Comparison of ENCODE assay signal across 8 cellular contexts in the genomic region with DNA sequence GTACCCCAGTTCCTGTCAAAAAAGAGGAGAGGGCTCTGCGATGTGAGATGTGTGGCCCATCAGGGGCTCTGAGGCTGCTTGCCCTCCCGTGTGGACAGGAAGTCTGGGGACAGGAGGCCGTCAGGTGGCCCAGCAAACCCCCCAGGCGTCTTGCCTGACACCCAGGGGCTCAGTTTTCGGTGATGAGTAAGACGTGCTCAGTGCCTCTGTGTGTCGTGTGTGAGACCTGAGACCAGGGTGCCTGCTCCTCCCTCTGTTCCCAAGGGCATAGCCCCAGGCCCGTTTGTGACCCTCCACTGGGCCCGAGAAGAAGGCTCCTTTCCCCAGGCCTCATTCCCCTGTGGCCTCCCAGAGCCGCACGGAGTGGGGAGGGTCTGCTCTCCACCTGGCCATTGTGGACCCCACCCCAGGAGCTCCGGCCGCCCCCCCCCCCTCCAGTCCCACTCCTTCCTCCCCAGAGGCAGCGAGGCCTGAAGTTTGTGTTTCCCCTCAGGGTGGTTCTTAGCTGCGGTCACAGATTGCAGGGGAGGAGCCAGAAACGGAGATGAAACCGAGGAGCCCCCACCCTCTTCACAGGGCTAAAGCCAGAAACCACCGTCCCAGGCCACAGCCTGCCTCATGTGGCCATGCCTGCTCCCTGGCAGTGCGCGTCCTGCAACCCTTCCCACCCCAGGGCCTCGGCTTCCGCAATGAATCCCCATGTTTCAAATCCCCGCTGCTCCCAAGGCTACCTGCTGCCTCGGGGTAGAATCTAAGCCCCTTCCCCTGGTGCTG. TPM values are rescaled to one million over a fixed set of nuclear protein-coding genes. Genes with fewer than 3 reads are reported as not detected.
DNase-seq lines count a peak whose midpoint lies in the region; ATAC-seq and TF ChIP-seq lines count a peak whose summit lies in the region.

No MANE protein-coding gene starts in this region.

- peak overlapping the region; percentile 72 to 99 (median 96) for H3K27ac Mint-ChIP-seq in naive B cell
- H3K27ac Mint-ChIP-seq in activated naive CD4-positive, alpha-beta T cell treated with anti-CD3 and anti-CD28 coated beads for 36 hours, result no peak overlapping the region

- peaks cover 14 to 40% (median 37%) of the 10 kb centered on the region in 3 donors for H3K4me1 Mint-ChIP-seq in naive B cell
- H3K4me1 Mint-ChIP-seq in activated naive CD4-positive, alpha-beta T cell treated with anti-CD3 and anti-CD28 coated beads for 36 hours (ENCODE audit: low read depth), result peaks cover 18% of the 10 kb centered on the region

- H3K36me3 Mint-ChIP-seq in naive B cell, result no peaks in the 10 kb centered on the region
- H3K36me3 Mint-ChIP-seq in activated naive CD4-positive, alpha-beta T cell treated with anti-CD3 and anti-CD28 coated beads for 36 hours (ENCODE audit: low read depth), result no peaks in the 10 kb centered on the region

- CTCF ChIA-PET in activated naive CD4-positive, alpha-beta T cell treated with anti-CD3 and anti-CD28 coated beads for 36 hours (lab: Charles Lee), result interaction anchor here (0.7 to 1.3 kb wide), 2 partner anchors 21 to 84 kb away, joined by 4 to 5 read pairs; no protein-coding TSS in a partner anchor

- in situ Hi-C loops in astrocyte of the cerebellum (cut with HindIII; ENCODE audit: low sequenced_read_pairs), result loop anchor here (5.0 kb wide), 1 partner anchor 50 kb away; no protein-coding TSS in a partner anchor

- TF ChIP-seq CTCF in 22Rv1 (IDR thresholded peaks at IDR 0.05), result no peak
- TF ChIP-seq CTCF in astrocyte of the cerebellum (IDR thresholded peaks at IDR 0.05; ENCODE audit: low read depth, low read length, missing control alignments), result no peak

- no peaks in the 10 kb centered on the region for H3K9me3 Mint-ChIP-seq in naive B cell
- H3K9me3 Mint-ChIP-seq in activated naive CD4-positive, alpha-beta T cell treated with anti-CD3 and anti-CD28 coated beads for 36 hours, result no peaks in the 10 kb centered on the region

- H3K27me3 Mint-ChIP-seq in naive B cell, result no peaks in the 10 kb centered on the region
- H3K27me3 Mint-ChIP-seq in activated naive CD4-positive, alpha-beta T cell treated with anti-CD3 and anti-CD28 coated beads for 36 hours (ENCODE audit: low read depth), result no peaks in the 10 kb centered on the region

- H3K4me3 Mint-ChIP-seq in naive B cell, result peak overlapping the region; percentile 93 to 97 (median 96)
- H3K4me3 Mint-ChIP-seq in activated naive CD4-positive, alpha-beta T cell treated with anti-CD3 and anti-CD28 coated beads for 36 hours, result no peak overlapping the region

- peak overlapping the region; percentile 68 for H3K4me3 ChIP-seq in astrocyte of the cerebellum (ENCODE audit: low read depth, low read length)

- DNase-seq in astrocyte of the cerebellum (ENCODE audit: low read depth), result no peak
- peak; percentile 81 for DNase-seq in naive B cell
- DNase-seq in NCI-H748 treated with DMSO at 0.1 percent for 48 hours (lab: John Stamatoyannopoulos, UW), result no peak
- DNase-seq in LoVo (ENCODE audit: low spot score), result no peak
- DNase-seq in activated naive CD4-positive, alpha-beta T cell treated with anti-CD3 and anti-CD28 coated beads for 36 hours, result no peak

- peak; percentile 44 for ATAC-seq in GM18511 (IDR thresholded peaks at IDR 0.05; ENCODE audit: unreplicated experiment)
- peak; percentile 24 for ATAC-seq in HG03520 (IDR thresholded peaks at IDR 0.05; ENCODE audit: unreplicated experiment)
- ATAC-seq in naive B cell (ENCODE audit: low read depth in 2 of 2), result peak; percentile 55 to 58

- peak overlapping the region; percentile 93 for H3K27ac ChIP-seq in 22Rv1

- intact Hi-C loops in activated naive CD4-positive, alpha-beta T cell treated with anti-CD3 and anti-CD28 coated beads for 36 hours (cut with micrococcal nuclease), result loop anchor here (2.0 to 10.0 kb wide), 3 partner anchors 83 to 507 kb away; a partner anchor contains a TSS

RNA-seq across cellular contexts. Expression of a gene that starts 4.9 kb away (rescaled TPM):
- 1,000 to 10,000 TPM in 1 of 6 donors, 100 to 1,000 TPM in 5; 664 to 1,094 (median 872) TPM for polyA plus RNA-seq in naive B cell (ENCODE audit: low read depth in 6 of 6)
- 1,000 to 10,000 TPM; 2,881 to 2,925 TPM for total RNA-seq in activated naive CD4-positive, alpha-beta T cell treated with anti-CD3 and anti-CD28 coated beads for 36 hours

RNA-seq across cellular contexts. Expression of a gene that starts 10.7 kb away (rescaled TPM):
- polyA plus RNA-seq in naive B cell (ENCODE audit: low read depth in 6 of 6), result under 1 TPM in 5 of 6 donors, not detected in 1; 0.17 to 0.59 (median 0.39) TPM
- total RNA-seq in activated naive CD4-positive, alpha-beta T cell treated with anti-CD3 and anti-CD28 coated beads for 36 hours, result not detected

RNA-seq across cellular contexts. Expression of a gene that starts 34.6 kb away (rescaled TPM):
- polyA plus RNA-seq in naive B cell (ENCODE audit: low read depth in 6 of 6), result 10 to 100 TPM; 12.5 to 31.2 (median 15.1) TPM
- 10 to 100 TPM; 25.3 to 27.1 TPM for total RNA-seq in activated naive CD4-positive, alpha-beta T cell treated with anti-CD3 and anti-CD28 coated beads for 36 hours
